ENCODE assay signal across 14 cellular contexts in the genomic region with DNA sequence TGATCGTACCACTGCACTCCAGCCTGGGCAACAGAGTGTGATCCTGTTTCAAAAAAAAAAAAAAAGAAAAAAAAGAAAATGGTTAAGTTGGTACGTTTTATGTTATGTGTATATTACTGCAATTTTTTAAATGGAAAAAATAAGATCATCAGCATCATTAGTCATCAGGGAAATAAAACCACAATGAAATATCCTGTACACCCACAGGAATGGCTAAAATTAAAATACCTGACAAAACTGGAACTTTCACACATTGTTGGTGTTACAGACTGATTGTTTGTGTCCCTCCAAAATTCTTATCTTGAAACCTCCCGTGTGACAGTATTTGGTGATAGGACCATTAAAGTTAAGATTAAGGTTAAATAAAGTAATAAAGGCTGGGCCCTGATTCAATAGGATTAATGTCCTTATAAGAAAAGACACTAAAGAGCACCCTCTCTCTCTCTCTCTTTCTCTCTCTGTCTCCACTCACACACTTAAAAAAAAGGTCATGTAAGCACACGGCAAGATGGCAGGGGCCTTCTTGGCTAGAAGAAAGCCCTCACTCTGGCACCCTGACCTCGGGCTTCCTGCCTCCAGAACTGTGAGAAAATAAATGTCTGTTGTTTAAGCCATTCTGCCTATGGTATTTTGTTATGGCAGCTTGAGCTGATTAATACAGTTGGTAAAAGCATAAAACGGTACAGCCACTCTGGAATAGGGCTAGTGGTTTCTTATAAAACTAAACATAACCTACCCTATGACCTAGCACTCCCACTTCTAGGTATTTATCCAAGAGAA. TPM values are rescaled to one million over a fixed set of nuclear protein-coding genes. Genes with fewer than 3 reads are reported as not detected.
DNase-seq lines count a peak whose midpoint lies in the region; ATAC-seq and TF ChIP-seq lines count a peak whose summit lies in the region.
"Had no signal": no experiment of that assay in that cellular context is flagged by ENCODE, and none has a peak within 500 bp of the region (broad histone marks: within the 10 kb centered on the region; RNA-seq: fewer than 3 reads in every experiment).

No MANE protein-coding gene starts in this region.

- peaks cover 10% of the 10 kb centered on the region for H3K36me3 Mint-ChIP-seq in natural killer cell

- peak overlapping the region; percentile 78 for H3K4me3 Mint-ChIP-seq in natural killer cell
- H3K4me3 Mint-ChIP-seq: activated B cell treated with CpG ODN at 0.5 μM for 24 hours, nephron progenitor cell had no signal

- peaks cover 0 to 7% of the 10 kb centered on the region in 2 donors for H3K27me3 Mint-ChIP-seq in natural killer cell (ENCODE audit: low read depth in 2 of 2)

- no peak overlapping the region for H3K4me3 ChIP-seq in ACC112 (ENCODE audit: low read depth, low read length)
- H3K4me3 ChIP-seq in HFF-Myc (replicated peaks; ENCODE audit: low read depth, low read length), result no peak overlapping the region
- H3K4me3 ChIP-seq in choroid plexus epithelial cell (ENCODE audit: low read depth, low read length), result no peak overlapping the region
- H3K4me3 ChIP-seq in effector memory CD4-positive, alpha-beta T cell (ENCODE audit: insufficient read depth, low read depth, low read length, poor library complexity, severe bottlenecking), result no peak overlapping the region
- H3K4me3 ChIP-seq: gastrocnemius medialis had no signal

- H3K4me1 ChIP-seq in ACC112 (ENCODE audit: control insufficient read depth, insufficient read depth, low read length, unreplicated experiment), result peaks cover 24% of the 10 kb centered on the region
- H3K4me1 ChIP-seq in effector memory CD4-positive, alpha-beta T cell (ENCODE audit: control insufficient read depth, insufficient read depth, low read length, poor library complexity, severe bottlenecking), result peaks cover 6% of the 10 kb centered on the region

- peak overlapping the region; percentile 79 for H3K27ac ChIP-seq in ACC112 (ENCODE audit: low read depth, low read length)
- H3K27ac ChIP-seq in effector memory CD4-positive, alpha-beta T cell (ENCODE audit: insufficient read depth, low read length, poor library complexity, severe bottlenecking), result no peak overlapping the region
- H3K27ac ChIP-seq: gastrocnemius medialis had no signal

- peak; percentile 20 for DNase-seq in HFF-Myc (ENCODE audit: extremely low read depth, low read depth)
- DNase-seq in choroid plexus epithelial cell (ENCODE audit: low read depth), result peak; percentile 55
- peak; percentile 47 for DNase-seq in natural killer cell
- no peak for DNase-seq in amniotic stem cell (lab: John Stamatoyannopoulos, UW)
- DNase-seq in effector memory CD4-positive, alpha-beta T cell, result no peak
- DNase-seq in SKM-1 (lab: John Stamatoyannopoulos, UW; ENCODE audit: unreplicated experiment), result no peak
- DNase-seq in NCI-H2196 treated with DMSO at 0.1 percent for 48 hours (lab: John Stamatoyannopoulos, UW; ENCODE audit: unreplicated experiment), result no peak
- DNase-seq: activated B cell treated with CpG ODN at 0.5 μM for 24 hours; gastrocnemius medialis; kidney; NCI-H187 treated with DMSO at 0.1 percent for 48 hours; nephron progenitor cell; NK-92 treated with Interleukin-12 subunit alpha and Interleukin-12 subunit beta, amount 100 ng/mL, for 24 hours had no signal

- H3K4me1 Mint-ChIP-seq in natural killer cell, result peaks cover 50 to 51% of the 10 kb centered on the region in 2 donors

- intact Hi-C loops in natural killer cell (cut with micrococcal nuclease), result loop anchor here (1.0 to 10.0 kb wide), 5 partner anchors 24 to 959 kb away; a partner anchor contains a TSS

- ATAC-seq in natural killer cell, result peak; percentile 82 to 91 (median 87)
- ATAC-seq: gastrocnemius medialis had no signal

- H3K27me3 ChIP-seq in ACC112 (ENCODE audit: insufficient read depth, low read length), result no peaks in the 10 kb centered on the region
- H3K27me3 ChIP-seq in effector memory CD4-positive, alpha-beta T cell (replicated peaks; ENCODE audit: control insufficient read depth, insufficient read depth, low read length, poor library complexity, severe bottlenecking), result no peaks in the 10 kb centered on the region
- H3K27me3 ChIP-seq: gastrocnemius medialis had no signal

- no peak for TF ChIP-seq CTCF in HFF-Myc (IDR thresholded peaks at IDR 0.05; ENCODE audit: low read depth, low read length, missing control alignments)
- no peak for TF ChIP-seq CTCF in choroid plexus epithelial cell (conservative IDR thresholded peaks at IDR 0.05; ENCODE audit: low read depth, low read length)
- TF ChIP-seq CTCF in natural killer cell (IDR thresholded peaks at IDR 0.05), result no peak

- peaks cover 5% of the 10 kb centered on the region for H3K36me3 ChIP-seq in ACC112 (ENCODE audit: insufficient read depth, low read length)
- H3K36me3 ChIP-seq in effector memory CD4-positive, alpha-beta T cell (ENCODE audit: control insufficient read depth, insufficient read depth, low read length), result no peaks in the 10 kb centered on the region
- H3K36me3 ChIP-seq: gastrocnemius medialis had no signal

- H3K9me3 ChIP-seq in effector memory CD4-positive, alpha-beta T cell (ENCODE audit: control insufficient read depth, low read length), result peaks cover 5% of the 10 kb centered on the region

- peaks cover 2 to 5% of the 10 kb centered on the region in 2 donors for H3K9me3 Mint-ChIP-seq in natural killer cell

- no peaks in the 10 kb centered on the region for H3K79me2 ChIP-seq in ACC112 (ENCODE audit: control insufficient read depth, insufficient read depth, low read length, unreplicated experiment)

- peak overlapping the region; percentile 3 for H2AFZ ChIP-seq in ACC112 (ENCODE audit: low read length, unreplicated experiment)

- H3K27ac Mint-ChIP-seq in natural killer cell, result peak overlapping the region; percentile 86 to 88
- H3K27ac Mint-ChIP-seq: activated B cell treated with CpG ODN at 0.5 μM for 24 hours, nephron progenitor cell had no signal

RNA-seq across cellular contexts. Expression of a gene that starts 48.4 kb away (rescaled TPM):
- total RNA-seq in natural killer cell, result 100 to 1,000 TPM; 143 to 167 (median 166) TPM

Comparison
In these comparisons a context has a peak if more than half of its experiments do, and no peak if none do; other contexts are left out.
1. DNase-seq: peak in HFF-Myc (single experiment), choroid plexus epithelial cell (single experiment) and natural killer cell (single experiment); none in amniotic stem cell (single experiment), effector memory CD4-positive, alpha-beta T cell (0 of 3), SKM-1 (single experiment) and NCI-H2196 treated with DMSO at 0.1 percent for 48 hours (single experiment).